ENCODE assay signal across 1 cellular context in the genomic region with DNA sequence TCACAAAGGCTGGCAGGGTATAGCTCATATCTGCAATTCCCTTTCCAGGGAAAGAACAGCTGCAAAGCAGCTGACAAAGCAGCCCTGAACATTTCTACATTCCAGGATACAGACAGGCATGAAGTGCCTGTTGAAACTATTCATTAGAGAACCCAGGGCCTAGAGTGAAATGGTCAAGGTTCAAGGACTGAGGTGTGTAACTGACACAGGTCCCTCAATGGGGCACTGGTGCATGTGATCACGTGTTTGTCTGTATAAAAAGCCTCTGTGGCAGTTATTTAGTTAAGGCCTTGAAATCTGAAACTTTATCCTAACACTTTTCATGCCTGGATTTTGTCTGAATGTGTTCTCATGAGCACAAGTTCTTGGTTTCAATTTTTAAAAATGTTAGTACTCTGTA.
A peak's percentile ranks its signal among the peaks of the same experiment; 100 is the strongest.
TF ChIP-seq lines count a peak whose summit lies in the region.

No MANE protein-coding gene starts in this region.

TF ChIP-seq in HepG2, 621 proteins besides CTCF, POLR2A, EP300 and RAD21 (continued from another document and continues in another):
- TF ChIP-seq RXRB (CRISPR knock-in tag; IDR thresholded peaks at IDR 0.05; ENCODE audit: borderline replicate concordance) (peak; percentile 91), ZNF160 (CRISPR knock-in tag; IDR thresholded peaks at IDR 0.05) (no peak), KLF9 (CRISPR knock-in tag; IDR thresholded peaks at IDR 0.05; ENCODE audit: low read depth) (no peak), ISX (CRISPR knock-in tag; conservative IDR thresholded peaks at IDR 0.05) (no peak), GATA4 (IDR thresholded peaks at IDR 0.05; ENCODE audit: borderline replicate concordance, low read depth) (no peak), ZNF644 (CRISPR knock-in tag; IDR thresholded peaks at IDR 0.05; ENCODE audit: low read depth) (peak; percentile 60; the same call in 1 of the 2 replicates), ZNF660 (CRISPR knock-in tag; IDR thresholded peaks at IDR 0.05; ENCODE audit: borderline replicate concordance, low read depth) (no peak), NFKBIZ (CRISPR knock-in tag; IDR thresholded peaks at IDR 0.05) (no peak), HDAC2 (CRISPR knock-in tag; IDR thresholded peaks at IDR 0.05) (peak; percentile 88), KDM5B (CRISPR knock-in tag; IDR thresholded peaks at IDR 0.05; ENCODE audit: borderline replicate concordance) (no peak), RCOR2 (CRISPR knock-in tag; IDR thresholded peaks at IDR 0.05) (peak; percentile 63), ERF (CRISPR knock-in tag; IDR thresholded peaks at IDR 0.05) (peak; percentile 72; the same call in 1 of the 2 replicates), ZSCAN30 (CRISPR knock-in tag; IDR thresholded peaks at IDR 0.05) (no peak), ZNF773 (CRISPR knock-in tag; IDR thresholded peaks at IDR 0.05; ENCODE audit: borderline replicate concordance) (no peak), ZNF432 (CRISPR knock-in tag; IDR thresholded peaks at IDR 0.05; ENCODE audit: borderline replicate concordance) (no peak), ZNF3 (CRISPR knock-in tag; IDR thresholded peaks at IDR 0.05) (no peak), MIER3 (CRISPR knock-in tag; IDR thresholded peaks at IDR 0.05; ENCODE audit: borderline replicate concordance) (peak; percentile 71; the same call in 1 of the 2 replicates), KAT8 (CRISPR knock-in tag; IDR thresholded peaks at IDR 0.05) (peak; percentile 70; the same call in 1 of the 2 replicates), FOXA3 (CRISPR knock-in tag; IDR thresholded peaks at IDR 0.05) (peak; percentile 85), ZC3H4 (CRISPR knock-in tag; IDR thresholded peaks at IDR 0.05; ENCODE audit: borderline replicate concordance) (no peak), KDM4B (CRISPR knock-in tag; IDR thresholded peaks at IDR 0.05) (no peak)
- TF ChIP-seq, protein P1, sequence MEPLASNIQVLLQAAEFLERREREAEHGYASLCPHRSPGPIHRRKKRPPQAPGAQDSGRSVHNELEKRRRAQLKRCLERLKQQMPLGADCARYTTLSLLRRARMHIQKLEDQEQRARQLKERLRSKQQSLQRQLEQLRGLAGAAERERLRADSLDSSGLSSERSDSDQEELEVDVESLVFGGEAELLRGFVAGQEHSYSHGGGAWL (CRISPR knock-in tag; IDR thresholded peaks at IDR 0.05): no peak
- TF ChIP-seq, protein P2, sequence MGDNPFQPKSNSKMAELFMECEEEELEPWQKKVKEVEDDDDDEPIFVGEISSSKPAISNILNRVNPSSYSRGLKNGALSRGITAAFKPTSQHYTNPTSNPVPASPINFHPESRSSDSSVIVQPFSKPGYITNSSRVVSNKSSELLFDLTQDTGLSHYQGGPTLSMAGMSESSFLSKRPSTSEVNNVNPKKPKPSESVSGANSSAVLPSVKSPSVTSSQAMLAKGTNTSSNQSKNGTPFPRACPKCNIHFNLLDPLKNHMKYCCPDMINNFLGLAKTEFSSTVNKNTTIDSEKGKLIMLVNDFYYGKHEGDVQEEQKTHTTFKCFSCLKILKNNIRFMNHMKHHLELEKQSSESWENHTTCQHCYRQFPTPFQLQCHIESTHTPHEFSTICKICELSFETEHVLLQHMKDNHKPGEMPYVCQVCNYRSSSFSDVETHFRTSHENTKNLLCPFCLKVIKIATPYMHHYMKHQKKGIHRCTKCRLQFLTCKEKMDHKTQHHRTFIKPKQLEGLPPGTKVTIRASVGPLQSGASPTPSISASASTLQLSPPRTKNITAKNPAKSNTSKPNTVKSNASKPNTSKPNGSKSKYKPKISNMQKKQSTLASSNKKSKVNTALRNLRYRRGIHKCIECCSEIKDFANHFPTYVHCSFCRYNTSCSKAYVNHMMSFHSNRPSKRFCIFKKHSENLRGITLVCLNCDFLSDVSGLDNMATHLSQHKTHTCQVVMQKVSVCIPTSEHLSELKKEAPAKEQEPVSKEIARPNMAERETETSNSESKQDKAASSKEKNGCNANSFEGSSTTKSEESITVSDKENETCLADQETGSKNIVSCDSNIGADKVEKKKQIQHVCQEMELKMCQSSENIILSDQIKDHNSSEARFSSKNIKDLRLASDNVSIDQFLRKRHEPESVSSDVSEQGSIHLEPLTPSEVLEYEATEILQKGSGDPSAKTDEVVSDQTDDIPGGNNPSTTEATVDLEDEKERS (CRISPR knock-in tag; IDR thresholded peaks at IDR 0.05): peak; percentile 56; the same call in 1 of the 2 replicates
- TF ChIP-seq, protein P3, sequence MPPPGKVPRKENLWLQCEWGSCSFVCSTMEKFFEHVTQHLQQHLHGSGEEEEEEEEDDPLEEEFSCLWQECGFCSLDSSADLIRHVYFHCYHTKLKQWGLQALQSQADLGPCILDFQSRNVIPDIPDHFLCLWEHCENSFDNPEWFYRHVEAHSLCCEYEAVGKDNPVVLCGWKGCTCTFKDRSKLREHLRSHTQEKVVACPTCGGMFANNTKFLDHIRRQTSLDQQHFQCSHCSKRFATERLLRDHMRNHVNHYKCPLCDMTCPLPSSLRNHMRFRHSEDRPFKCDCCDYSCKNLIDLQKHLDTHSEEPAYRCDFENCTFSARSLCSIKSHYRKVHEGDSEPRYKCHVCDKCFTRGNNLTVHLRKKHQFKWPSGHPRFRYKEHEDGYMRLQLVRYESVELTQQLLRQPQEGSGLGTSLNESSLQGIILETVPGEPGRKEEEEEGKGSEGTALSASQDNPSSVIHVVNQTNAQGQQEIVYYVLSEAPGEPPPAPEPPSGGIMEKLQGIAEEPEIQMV (CRISPR knock-in tag; IDR thresholded peaks at IDR 0.05; ENCODE audit: low read depth): no peak
- TF ChIP-seq, protein P4, sequence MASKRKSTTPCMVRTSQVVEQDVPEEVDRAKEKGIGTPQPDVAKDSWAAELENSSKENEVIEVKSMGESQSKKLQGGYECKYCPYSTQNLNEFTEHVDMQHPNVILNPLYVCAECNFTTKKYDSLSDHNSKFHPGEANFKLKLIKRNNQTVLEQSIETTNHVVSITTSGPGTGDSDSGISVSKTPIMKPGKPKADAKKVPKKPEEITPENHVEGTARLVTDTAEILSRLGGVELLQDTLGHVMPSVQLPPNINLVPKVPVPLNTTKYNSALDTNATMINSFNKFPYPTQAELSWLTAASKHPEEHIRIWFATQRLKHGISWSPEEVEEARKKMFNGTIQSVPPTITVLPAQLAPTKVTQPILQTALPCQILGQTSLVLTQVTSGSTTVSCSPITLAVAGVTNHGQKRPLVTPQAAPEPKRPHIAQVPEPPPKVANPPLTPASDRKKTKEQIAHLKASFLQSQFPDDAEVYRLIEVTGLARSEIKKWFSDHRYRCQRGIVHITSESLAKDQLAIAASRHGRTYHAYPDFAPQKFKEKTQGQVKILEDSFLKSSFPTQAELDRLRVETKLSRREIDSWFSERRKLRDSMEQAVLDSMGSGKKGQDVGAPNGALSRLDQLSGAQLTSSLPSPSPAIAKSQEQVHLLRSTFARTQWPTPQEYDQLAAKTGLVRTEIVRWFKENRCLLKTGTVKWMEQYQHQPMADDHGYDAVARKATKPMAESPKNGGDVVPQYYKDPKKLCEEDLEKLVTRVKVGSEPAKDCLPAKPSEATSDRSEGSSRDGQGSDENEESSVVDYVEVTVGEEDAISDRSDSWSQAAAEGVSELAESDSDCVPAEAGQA (IDR thresholded peaks at IDR 0.05; ENCODE audit: low read depth): no peak
- TF ChIP-seq, protein P4 (CRISPR knock-in tag; IDR thresholded peaks at IDR 0.05; ENCODE audit: borderline replicate concordance): no peak
- TF ChIP-seq, protein P5, sequence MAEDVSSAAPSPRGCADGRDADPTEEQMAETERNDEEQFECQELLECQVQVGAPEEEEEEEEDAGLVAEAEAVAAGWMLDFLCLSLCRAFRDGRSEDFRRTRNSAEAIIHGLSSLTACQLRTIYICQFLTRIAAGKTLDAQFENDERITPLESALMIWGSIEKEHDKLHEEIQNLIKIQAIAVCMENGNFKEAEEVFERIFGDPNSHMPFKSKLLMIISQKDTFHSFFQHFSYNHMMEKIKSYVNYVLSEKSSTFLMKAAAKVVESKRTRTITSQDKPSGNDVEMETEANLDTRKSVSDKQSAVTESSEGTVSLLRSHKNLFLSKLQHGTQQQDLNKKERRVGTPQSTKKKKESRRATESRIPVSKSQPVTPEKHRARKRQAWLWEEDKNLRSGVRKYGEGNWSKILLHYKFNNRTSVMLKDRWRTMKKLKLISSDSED (CRISPR knock-in tag; IDR thresholded peaks at IDR 0.05): no peak
- TF ChIP-seq, protein P6, sequence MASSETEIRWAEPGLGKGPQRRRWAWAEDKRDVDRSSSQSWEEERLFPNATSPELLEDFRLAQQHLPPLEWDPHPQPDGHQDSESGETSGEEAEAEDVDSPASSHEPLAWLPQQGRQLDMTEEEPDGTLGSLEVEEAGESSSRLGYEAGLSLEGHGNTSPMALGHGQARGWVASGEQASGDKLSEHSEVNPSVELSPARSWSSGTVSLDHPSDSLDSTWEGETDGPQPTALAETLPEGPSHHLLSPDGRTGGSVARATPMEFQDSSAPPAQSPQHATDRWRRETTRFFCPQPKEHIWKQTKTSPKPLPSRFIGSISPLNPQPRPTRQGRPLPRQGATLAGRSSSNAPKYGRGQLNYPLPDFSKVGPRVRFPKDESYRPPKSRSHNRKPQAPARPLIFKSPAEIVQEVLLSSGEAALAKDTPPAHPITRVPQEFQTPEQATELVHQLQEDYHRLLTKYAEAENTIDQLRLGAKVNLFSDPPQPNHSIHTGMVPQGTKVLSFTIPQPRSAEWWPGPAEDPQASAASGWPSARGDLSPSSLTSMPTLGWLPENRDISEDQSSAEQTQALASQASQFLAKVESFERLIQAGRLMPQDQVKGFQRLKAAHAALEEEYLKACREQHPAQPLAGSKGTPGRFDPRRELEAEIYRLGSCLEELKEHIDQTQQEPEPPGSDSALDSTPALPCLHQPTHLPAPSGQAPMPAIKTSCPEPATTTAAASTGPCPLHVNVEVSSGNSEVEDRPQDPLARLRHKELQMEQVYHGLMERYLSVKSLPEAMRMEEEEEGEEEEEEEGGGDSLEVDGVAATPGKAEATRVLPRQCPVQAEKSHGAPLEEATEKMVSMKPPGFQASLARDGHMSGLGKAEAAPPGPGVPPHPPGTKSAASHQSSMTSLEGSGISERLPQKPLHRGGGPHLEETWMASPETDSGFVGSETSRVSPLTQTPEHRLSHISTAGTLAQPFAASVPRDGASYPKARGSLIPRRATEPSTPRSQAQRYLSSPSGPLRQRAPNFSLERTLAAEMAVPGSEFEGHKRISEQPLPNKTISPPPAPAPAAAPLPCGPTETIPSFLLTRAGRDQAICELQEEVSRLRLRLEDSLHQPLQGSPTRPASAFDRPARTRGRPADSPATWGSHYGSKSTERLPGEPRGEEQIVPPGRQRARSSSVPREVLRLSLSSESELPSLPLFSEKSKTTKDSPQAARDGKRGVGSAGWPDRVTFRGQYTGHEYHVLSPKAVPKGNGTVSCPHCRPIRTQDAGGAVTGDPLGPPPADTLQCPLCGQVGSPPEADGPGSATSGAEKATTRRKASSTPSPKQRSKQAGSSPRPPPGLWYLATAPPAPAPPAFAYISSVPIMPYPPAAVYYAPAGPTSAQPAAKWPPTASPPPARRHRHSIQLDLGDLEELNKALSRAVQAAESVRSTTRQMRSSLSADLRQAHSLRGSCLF (CRISPR knock-in tag; IDR thresholded peaks at IDR 0.05; ENCODE audit: borderline replicate concordance): no peak
- TF ChIP-seq, protein P7, sequence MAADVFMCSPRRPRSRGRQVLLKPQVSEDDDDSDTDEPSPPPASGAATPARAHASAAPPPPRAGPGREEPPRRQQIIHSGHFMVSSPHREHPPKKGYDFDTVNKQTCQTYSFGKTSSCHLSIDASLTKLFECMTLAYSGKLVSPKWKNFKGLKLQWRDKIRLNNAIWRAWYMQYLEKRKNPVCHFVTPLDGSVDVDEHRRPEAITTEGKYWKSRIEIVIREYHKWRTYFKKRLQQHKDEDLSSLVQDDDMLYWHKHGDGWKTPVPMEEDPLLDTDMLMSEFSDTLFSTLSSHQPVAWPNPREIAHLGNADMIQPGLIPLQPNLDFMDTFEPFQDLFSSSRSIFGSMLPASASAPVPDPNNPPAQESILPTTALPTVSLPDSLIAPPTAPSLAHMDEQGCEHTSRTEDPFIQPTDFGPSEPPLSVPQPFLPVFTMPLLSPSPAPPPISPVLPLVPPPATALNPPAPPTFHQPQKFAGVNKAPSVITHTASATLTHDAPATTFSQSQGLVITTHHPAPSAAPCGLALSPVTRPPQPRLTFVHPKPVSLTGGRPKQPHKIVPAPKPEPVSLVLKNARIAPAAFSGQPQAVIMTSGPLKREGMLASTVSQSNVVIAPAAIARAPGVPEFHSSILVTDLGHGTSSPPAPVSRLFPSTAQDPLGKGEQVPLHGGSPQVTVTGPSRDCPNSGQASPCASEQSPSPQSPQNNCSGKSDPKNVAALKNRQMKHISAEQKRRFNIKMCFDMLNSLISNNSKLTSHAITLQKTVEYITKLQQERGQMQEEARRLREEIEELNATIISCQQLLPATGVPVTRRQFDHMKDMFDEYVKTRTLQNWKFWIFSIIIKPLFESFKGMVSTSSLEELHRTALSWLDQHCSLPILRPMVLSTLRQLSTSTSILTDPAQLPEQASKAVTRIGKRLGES (CRISPR knock-in tag; IDR thresholded peaks at IDR 0.05; ENCODE audit: borderline replicate concordance): 0 out of 2 replicates have a peak, but pooled peaks have one; percentile 57
- TF ChIP-seq, protein P8, sequence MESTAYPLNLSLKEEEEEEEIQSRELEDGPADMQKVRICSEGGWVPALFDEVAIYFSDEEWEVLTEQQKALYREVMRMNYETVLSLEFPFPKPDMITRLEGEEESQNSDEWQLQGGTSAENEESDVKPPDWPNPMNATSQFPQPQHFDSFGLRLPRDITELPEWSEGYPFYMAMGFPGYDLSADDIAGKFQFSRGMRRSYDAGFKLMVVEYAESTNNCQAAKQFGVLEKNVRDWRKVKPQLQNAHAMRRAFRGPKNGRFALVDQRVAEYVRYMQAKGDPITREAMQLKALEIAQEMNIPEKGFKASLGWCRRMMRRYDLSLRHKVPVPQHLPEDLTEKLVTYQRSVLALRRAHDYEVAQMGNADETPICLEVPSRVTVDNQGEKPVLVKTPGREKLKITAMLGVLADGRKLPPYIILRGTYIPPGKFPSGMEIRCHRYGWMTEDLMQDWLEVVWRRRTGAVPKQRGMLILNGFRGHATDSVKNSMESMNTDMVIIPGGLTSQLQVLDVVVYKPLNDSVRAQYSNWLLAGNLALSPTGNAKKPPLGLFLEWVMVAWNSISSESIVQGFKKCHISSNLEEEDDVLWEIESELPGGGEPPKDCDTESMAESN (CRISPR knock-in tag; conservative IDR thresholded peaks at IDR 0.05): no peak
- TF ChIP-seq, protein P9, sequence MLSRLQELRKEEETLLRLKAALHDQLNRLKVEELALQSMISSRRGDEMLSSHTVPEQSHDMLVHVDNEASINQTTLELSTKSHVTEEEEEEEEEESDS (CRISPR knock-in tag; IDR thresholded peaks at IDR 0.05; ENCODE audit: borderline replicate concordance): no peak
